In genomic region chr15:57604502-57604901, GRCh38 we compare ENCODE assay signal across 13 cellular contexts. TPM values are rescaled to one million over a fixed set of nuclear protein-coding genes. Genes with fewer than 3 reads are reported as not detected.
"Had no signal": no experiment of that assay in that cellular context is flagged by ENCODE, and none has a peak within 500 bp of the region (broad histone marks: within the 10 kb centered on the region; RNA-seq: fewer than 3 reads in every experiment).

No MANE protein-coding gene starts in this region.

- ATAC-seq: activated CD8-positive, alpha-beta T cell treated with anti-CD3 and anti-CD28 coated beads, Interleukin-2, amount 10 ng/mL, durations not matched to agents 7 days and 5 days; left colon; stimulated activated naive CD8-positive, alpha-beta T cell treated with anti-CD3 and anti-CD28 coated beads, Interleukin-15, Interleukin-2, amounts not matched to agents 100 U/mL and 50 U/mL, for 24 hours had no signal

- H3K4me1 Mint-ChIP-seq: central memory CD8-positive, alpha-beta T cell; endodermal cell; memory B cell had no signal

- H3K36me3 Mint-ChIP-seq: memory B cell had no signal

- DNase-seq: activated CD4-positive, alpha-beta T cell treated with anti-CD3 and anti-CD28 coated beads for 4 hours; activated CD8-positive, alpha-beta T cell treated with anti-CD3 and anti-CD28 coated beads, Interleukin-2, amount 10 ng/mL, durations not matched to agents 7 days and 5 days; activated naive CD4-positive, alpha-beta T cell treated with Interleukin-2 at 50 U/mL for 16 hours; endodermal cell; erythroblast; left colon; nephron progenitor cell; stimulated activated CD4-positive, alpha-beta T cell treated with anti-CD3 and anti-CD28 coated beads, Interleukin-2, amount 100 ng/mL, for 48 hours; stimulated activated naive CD8-positive, alpha-beta T cell treated with anti-CD3 and anti-CD28 coated beads, Interleukin-15, Interleukin-2, amounts not matched to agents 100 U/mL and 50 U/mL, for 24 hours had no signal

- H3K4me3 Mint-ChIP-seq: activated CD8-positive, alpha-beta T cell treated with anti-CD3 and anti-CD28 coated beads, Interleukin-2, amount 10 ng/mL, durations not matched to agents 7 days and 5 days; central memory CD8-positive, alpha-beta T cell; endodermal cell; memory B cell; nephron progenitor cell had no signal

- H3K9me3 Mint-ChIP-seq: central memory CD8-positive, alpha-beta T cell; endodermal cell; memory B cell; nephron progenitor cell had no signal

- FAIRE-seq: urothelium cell line had no signal

- H3K27ac Mint-ChIP-seq: activated CD8-positive, alpha-beta T cell treated with anti-CD3 and anti-CD28 coated beads, Interleukin-2, amount 10 ng/mL, durations not matched to agents 7 days and 5 days; endodermal cell; memory B cell; nephron progenitor cell had no signal

RNA-seq across cellular contexts. Expression of gene MYZAP, which starts 12.8 kb away (rescaled TPM):
- total RNA-seq: activated CD8-positive, alpha-beta T cell treated with anti-CD3 and anti-CD28 coated beads, Interleukin-2, amount 10 ng/mL, durations not matched to agents 7 days and 5 days; T-helper 1 cell treated with Interleukin-12 subunit alpha and Interleukin-12 subunit beta and Interleukin-4 antibody, amounts not matched to agents 30 ng/mL and 1 ng/mL, for 36 hours had no signal
